In the genomic region with DNA sequence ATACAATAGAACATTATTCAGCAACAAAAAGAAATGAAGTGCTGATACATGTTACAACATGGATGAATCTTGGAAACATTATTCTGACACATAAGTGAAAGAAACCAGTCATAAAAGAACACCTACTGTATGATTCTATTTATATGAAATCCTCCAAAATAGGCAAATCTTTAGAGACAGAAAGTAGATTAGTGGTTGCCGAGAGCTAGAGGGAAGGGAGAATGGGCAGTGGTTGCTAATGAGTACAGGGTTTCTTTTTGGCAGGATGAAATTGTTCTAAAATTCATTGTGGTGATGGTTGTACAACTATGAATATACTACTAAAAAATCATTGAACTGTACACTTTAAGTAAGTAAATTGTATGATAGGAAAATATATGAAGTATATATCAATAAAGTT, we compare ENCODE assay signal across 23 cellular contexts. TPM values are rescaled to one million over a fixed set of nuclear protein-coding genes. Genes with fewer than 3 reads are reported as not detected.
DNase-seq lines count a peak whose midpoint lies in the region; ATAC-seq and TF ChIP-seq lines count a peak whose summit lies in the region.
"Had no signal": no experiment of that assay in that cellular context is flagged by ENCODE, and none has a peak within 500 bp of the region (broad histone marks: within the 10 kb centered on the region; RNA-seq: fewer than 3 reads in every experiment).

No MANE protein-coding gene starts in this region.

- H2BK15ac ChIP-seq in mesendoderm (replicated peaks; ENCODE audit: low read depth): no peak overlapping the region
- no peak overlapping the region for H2BK15ac ChIP-seq in H9 (ENCODE audit: low read depth, low read length)

- no peaks in the 10 kb centered on the region for H3K4me1 Mint-ChIP-seq in H9
- H3K4me1 Mint-ChIP-seq: T-cell had no signal

- no peaks in the 10 kb centered on the region for H3K36me3 Mint-ChIP-seq in H9 (ENCODE audit: insufficient read depth in 1 of 3, low read depth in 3 of 3)
- H3K36me3 Mint-ChIP-seq: T-cell had no signal

- no peaks in the 10 kb centered on the region for H3K36me3 ChIP-seq in MM.1S (replicated peaks; ENCODE audit: insufficient read depth, low read length)
- H3K36me3 ChIP-seq in mesendoderm (ENCODE audit: control insufficient read depth, insufficient read depth, low read length): no peaks in the 10 kb centered on the region

- H2BK120ac ChIP-seq in mesendoderm (ENCODE audit: low read depth, low read length): no peak overlapping the region
- no peak overlapping the region for H2BK120ac ChIP-seq in H9 (ENCODE audit: low read depth, low read length, poor library complexity, severe bottlenecking)

- H4K8ac ChIP-seq in mesendoderm (ENCODE audit: low read depth, low read length): no peak overlapping the region
- H4K8ac ChIP-seq in H9 (replicated peaks; ENCODE audit: insufficient read length, low read depth, low read length): no peak overlapping the region

- H3K9me3 ChIP-seq in MM.1S (replicated peaks; ENCODE audit: insufficient read depth, low read length) (no peaks in the 10 kb centered on the region), H9 (ENCODE audit: control insufficient read depth, low read depth, low read length) (no peaks in the 10 kb centered on the region)

- H4K5ac ChIP-seq in mesendoderm (ENCODE audit: low read length): no peak overlapping the region
- no peak overlapping the region for H4K5ac ChIP-seq in H9 (ENCODE audit: insufficient read length, low read depth, low read length)

- no peak overlapping the region for H3K27ac Mint-ChIP-seq in H9
- H3K27ac Mint-ChIP-seq: T-cell; T-helper 2 cell treated with Interferon-gamma antibody and Interleukin-4, amounts not matched to agents 5 μg/mL and 100 μg/mL, for 36 hours had no signal

- peak overlapping the region; percentile 9 for H3K4me2 ChIP-seq in MM.1S (ENCODE audit: low read depth, low read length)
- H3K4me2 ChIP-seq in mesendoderm (ENCODE audit: low read length): no peak overlapping the region
- H3K4me2 ChIP-seq in H9 (ENCODE audit: insufficient read depth, insufficient read length, low read length): no peak overlapping the region

- no peak overlapping the region for H2AFZ ChIP-seq in MM.1S (ENCODE audit: low read length)
- H2AFZ ChIP-seq in H9 (ENCODE audit: low read length): no peak overlapping the region

- no peak overlapping the region for H3K4ac ChIP-seq in mesendoderm (ENCODE audit: low read depth, low read length)
- no peak overlapping the region for H3K4ac ChIP-seq in H9 (ENCODE audit: low read depth, low read length)

- H3K79me1 ChIP-seq in mesendoderm (ENCODE audit: low read length) (no peaks in the 10 kb centered on the region), H9 (ENCODE audit: insufficient read depth, low read depth, low read length, poor library complexity, severe bottlenecking) (no peaks in the 10 kb centered on the region)

- no peak overlapping the region for H2AK5ac ChIP-seq in mesendoderm (ENCODE audit: low read length)
- H2AK5ac ChIP-seq in H9 (ENCODE audit: insufficient read length, low read length): no peak overlapping the region

- H4K20me1 ChIP-seq in MM.1S (ENCODE audit: insufficient read depth, low read length) (no peaks in the 10 kb centered on the region), H9 (ENCODE audit: control insufficient read depth, insufficient read depth, insufficient read length) (no peaks in the 10 kb centered on the region)

- H3K56ac ChIP-seq in mesendoderm (ENCODE audit: low read length) (no peak overlapping the region), H9 (ENCODE audit: insufficient read length, low read depth, low read length) (no peak overlapping the region)

- no peaks in the 10 kb centered on the region for H3K9me2 ChIP-seq in MM.1S (replicated peaks; ENCODE audit: insufficient read depth, low read length)

- peaks cover 2% of the 10 kb centered on the region for H3K27me3 Mint-ChIP-seq in H9 (ENCODE audit: low read depth)

- H3K23ac ChIP-seq in mesendoderm (ENCODE audit: low read length) (no peak overlapping the region), H9 (ENCODE audit: insufficient read length, low read depth, low read length) (no peak overlapping the region)

- TF ChIP-seq CTCF in GM12865 (IDR thresholded peaks at IDR 0.05; ENCODE audit: insufficient read depth, low read depth, low read length, missing control alignments) (no peak), MM.1S (IDR thresholded peaks at IDR 0.05; ENCODE audit: low read length) (no peak), H9 (conservative IDR thresholded peaks at IDR 0.05) (no peak)

- H3F3A ChIP-seq in MM.1S (ENCODE audit: insufficient read depth, low read length): peaks cover 11% of the 10 kb centered on the region

- H3K23me2 ChIP-seq in H9 (ENCODE audit: insufficient read length, low read depth, low read length, poor library complexity, severe bottlenecking): no peaks in the 10 kb centered on the region

- H2BK5ac ChIP-seq in mesendoderm (ENCODE audit: low read length) (no peak overlapping the region), H9 (ENCODE audit: insufficient read length, low read length) (no peak overlapping the region)

- no peak overlapping the region for H3T11ph ChIP-seq in H9 (ENCODE audit: low read length)

- H3K9ac ChIP-seq in MM.1S (ENCODE audit: low read length): no peak overlapping the region
- no peak overlapping the region for H3K9ac ChIP-seq in mesendoderm (ENCODE audit: low read length)
- H3K9ac ChIP-seq in H9 (ENCODE audit: extremely low read depth, insufficient read length, low read length): no peak overlapping the region

- H3K27me3 ChIP-seq in MM.1S (replicated peaks; ENCODE audit: insufficient read depth, low read length): no peaks in the 10 kb centered on the region
- no peaks in the 10 kb centered on the region for H3K27me3 ChIP-seq in mesendoderm (ENCODE audit: insufficient read depth, low read length, poor library complexity)
- no peaks in the 10 kb centered on the region for H3K27me3 ChIP-seq in H9 (ENCODE audit: insufficient read depth, low read length)

- no peak overlapping the region for H3K14ac ChIP-seq in H9 (ENCODE audit: insufficient read depth, low read length)

- no peak overlapping the region for H3K4me3 Mint-ChIP-seq in H9
- H3K4me3 Mint-ChIP-seq: T-cell; T-helper 2 cell treated with Interferon-gamma antibody and Interleukin-4, amounts not matched to agents 5 μg/mL and 100 μg/mL, for 36 hours had no signal

- H2BK20ac ChIP-seq in H9 (ENCODE audit: low read depth, low read length, poor library complexity, severe bottlenecking): no peak overlapping the region

- H3K27ac ChIP-seq in MM.1S (ENCODE audit: low read length) (no peak overlapping the region), mesendoderm (ENCODE audit: low read depth, low read length) (no peak overlapping the region), H9 (ENCODE audit: insufficient read length, low read depth, low read length) (no peak overlapping the region)
- H3K27ac ChIP-seq: 22Rv1, RWPE1 had no signal

- H3K9me3 Mint-ChIP-seq in H9: no peaks in the 10 kb centered on the region
- H3K9me3 Mint-ChIP-seq: T-cell; T-helper 2 cell treated with Interferon-gamma antibody and Interleukin-4, amounts not matched to agents 5 μg/mL and 100 μg/mL, for 36 hours had no signal

- H3K4me3 ChIP-seq in GM12865 (ENCODE audit: low read depth, low read length) (no peak overlapping the region), MM.1S (ENCODE audit: low read length) (no peak overlapping the region), mesendoderm (ENCODE audit: low read length) (no peak overlapping the region)

- no peak overlapping the region for H4K91ac ChIP-seq in H9 (ENCODE audit: insufficient read length, low read depth, low read length)

- H2BK12ac ChIP-seq in H9 (ENCODE audit: insufficient read length, low read depth, low read length): no peak overlapping the region

- WGBS in mesendoderm (ENCODE audit: extremely low coverage, insufficient coverage, low lambda C conversion rate): no CpG with 5 or more reads among the region's 1 CpG
- no CpG with 5 or more reads among the region's 1 CpG for WGBS in H9 (ENCODE audit: extremely low coverage, insufficient read length, low lambda C conversion rate)

- peaks cover 7% of the 10 kb centered on the region for H3K4me1 ChIP-seq in MM.1S (ENCODE audit: low read length)
- H3K4me1 ChIP-seq in mesendoderm (ENCODE audit: control insufficient read depth, low read depth, low read length): no peaks in the 10 kb centered on the region
- no peaks in the 10 kb centered on the region for H3K4me1 ChIP-seq in H9 (ENCODE audit: insufficient read depth, low read length)

- H3K79me2 ChIP-seq in MM.1S (ENCODE audit: low read length) (no peaks in the 10 kb centered on the region), mesendoderm (ENCODE audit: control insufficient read depth, insufficient read depth, low read length) (no peaks in the 10 kb centered on the region), H9 (ENCODE audit: insufficient read depth, low read length) (no peaks in the 10 kb centered on the region)

- DNase-seq in GM12865 (ENCODE audit: low read depth) (peak; percentile 24), MM.1S (peak; percentile 29), T-helper 1 cell (no peak), mesendoderm (no peak), H9 (no peak)
- DNase-seq: ACHN, Calu3, DMS153, Karpas-422, NCI-H1105 treated with DMSO at 0.1 percent for 48 hours, NCI-H146, NCI-H2029, NCI-H69, SHP77, T-cell had no signal

- ATAC-seq in GM18873 (IDR thresholded peaks at IDR 0.05; ENCODE audit: low FRiP score, unreplicated experiment): peak; percentile 49
- ATAC-seq in HG02938 (IDR thresholded peaks at IDR 0.05; ENCODE audit: unreplicated experiment): peak; percentile 84
- ATAC-seq: HCT116, HepG2, Panc1, T-cell had no signal

- H3K18ac ChIP-seq in mesendoderm (ENCODE audit: low read length) (no peak overlapping the region), H9 (ENCODE audit: insufficient read length, low read depth, low read length) (no peak overlapping the region)

RNA-seq across cellular contexts. Expression of a gene that starts 6.3 kb away (rescaled TPM):
- 8.6 TPM for polyA plus RNA-seq in mesendoderm (2013, experiment 1 of 2)
- polyA plus RNA-seq in mesendoderm (2013, experiment 2 of 2): 8.9 TPM
- total RNA-seq in H9 (2021): 18.2 and 18.5 TPM in 2 replicates

Comparison
In these comparisons a context has a peak if more than half of its experiments do, and no peak if none do; other contexts are left out.
1. DNase-seq: peak in GM12865 (single experiment) and MM.1S (single experiment); none in T-helper 1 cell (0 of 5), mesendoderm (single experiment) and H9 (single experiment).